Comparison of ENCODE assay signal across 8 cellular contexts in genomic region chr1:81801834-81802531, GRCh38. TPM values are rescaled to one million over a fixed set of nuclear protein-coding genes. Genes with fewer than 3 reads are reported as not detected.
DNase-seq lines count a peak whose midpoint lies in the region; ATAC-seq and TF ChIP-seq lines count a peak whose summit lies in the region.

No MANE protein-coding gene starts in this region.

- H3K4me3 ChIP-seq in MM.1S (ENCODE audit: low read length) (peak overlapping the region; percentile 69), thyroid gland (replicated peaks in 1 of 3) (peak overlapping the region; percentile 79 to 93 (median 88))

- H3K27ac ChIP-seq in MM.1S (ENCODE audit: low read length) (no peak overlapping the region), thyroid gland (peak overlapping the region; percentile 98 to 99 (median 99))

- no peaks in the 10 kb centered on the region for H3K79me2 ChIP-seq in MM.1S (ENCODE audit: low read length)

- H3K4me2 ChIP-seq in MM.1S (ENCODE audit: low read depth, low read length), result peak overlapping the region; percentile 94

- peak overlapping the region; percentile 92 for H2AFZ ChIP-seq in MM.1S (ENCODE audit: low read length)

- H4K20me1 ChIP-seq in MM.1S (ENCODE audit: insufficient read depth, low read length), result no peaks in the 10 kb centered on the region

- H3K9me3 ChIP-seq in MM.1S (replicated peaks; ENCODE audit: insufficient read depth, low read length), result no peaks in the 10 kb centered on the region
- no peaks in the 10 kb centered on the region for H3K9me3 ChIP-seq in thyroid gland

- H3F3A ChIP-seq in MM.1S (ENCODE audit: insufficient read depth, low read length), result no peaks in the 10 kb centered on the region

- intact Hi-C loops in thyroid gland (cut with DNase I), result no loop called here

- no peak for TF ChIP-seq CTCF in MM.1S (IDR thresholded peaks at IDR 0.05; ENCODE audit: low read length)
- TF ChIP-seq CTCF in thyroid gland (IDR thresholded peaks at IDR 0.05), result no peak

- ATAC-seq in GM21619 (IDR thresholded peaks at IDR 0.05; ENCODE audit: unreplicated experiment) (no peak), GM21367 (IDR thresholded peaks at IDR 0.05; ENCODE audit: unreplicated experiment) (no peak)

- no peak for TF ChIP-seq POLR2A in thyroid gland (IDR thresholded peaks at IDR 0.05)

- 0 to 2% methylated on average over 28 to 68 of the region's 76 CpGs for WGBS in thyroid gland, 2 donors

- H3K27me3 ChIP-seq in MM.1S (replicated peaks; ENCODE audit: insufficient read depth, low read length) (0 out of 2 replicates have a peak, but pooled peaks cover 10% of the 10 kb centered on the region), thyroid gland (no peaks in the 10 kb centered on the region)

- H3K9ac ChIP-seq in MM.1S (ENCODE audit: low read length), result peak overlapping the region; percentile 22; the same call in 1 of the 2 replicates

- DNase-seq in EH (ENCODE audit: low read depth) (peak; percentile 55), MM.1S (peak; percentile 32), cerebellum (ENCODE audit: low spot score) (peak; percentile 15), left kidney (ENCODE audit: low read depth, low spot score) (peak; percentile 82), thyroid gland (peak; percentile 31 to 38), RPMI8226 (no peak)

- H3K36me3 ChIP-seq in MM.1S (replicated peaks; ENCODE audit: insufficient read depth, low read length) (no peaks in the 10 kb centered on the region), thyroid gland (no peaks in the 10 kb centered on the region)

- H3K4me1 ChIP-seq in MM.1S (ENCODE audit: low read length) (no peaks in the 10 kb centered on the region), thyroid gland (peaks cover 0 to 29% of the 10 kb centered on the region in 2 donors)

- no peaks in the 10 kb centered on the region for H3K9me2 ChIP-seq in MM.1S (replicated peaks; ENCODE audit: insufficient read depth, low read length)

RNA-seq across cellular contexts. Expression of gene ADGRL2, which starts 1.2 kb away (rescaled TPM):
- total RNA-seq in cerebellum (416 TPM), thyroid gland (100 to 1,000 TPM; 110 to 180 (median 154) TPM)
